Comparison of ENCODE assay signal across 25 cellular contexts in genomic region chr1:232057896-232058274, GRCh38.
"Had no signal": no experiment of that assay in that cellular context is flagged by ENCODE, and none has a peak within 500 bp of the region (broad histone marks: within the 10 kb centered on the region; RNA-seq: fewer than 3 reads in every experiment).

No MANE protein-coding gene starts in this region.

- H3K36me3 Mint-ChIP-seq: mesothelial cell of epicardium, naive B cell had no signal

- H3K4me1 ChIP-seq: gastrocnemius medialis, heart left ventricle, left lung, lower lobe of right lung had no signal

- H3K27ac Mint-ChIP-seq: mesothelial cell of epicardium had no signal

- FAIRE-seq: colon, endometrium, islet of Langerhans, keratinocyte had no signal

- DNase-seq: dermis blood vessel endothelial cell; effector CD4-positive, alpha-beta T cell; effector memory CD4-positive, alpha-beta T cell; erythroblast; esophagus squamous epithelium; foreskin fibroblast; foreskin melanocyte; gastrocnemius medialis; heart left ventricle; hippocampal formation; left cardiac atrium; left lung; left ventricle myocardium superior; lower lobe of right lung; mucosa of descending colon; naive B cell had no signal

- H3K9me3 ChIP-seq: esophagus squamous epithelium, gastrocnemius medialis, left lung, lower lobe of right lung, mucosa of descending colon had no signal

- H3K4me3 Mint-ChIP-seq: mesothelial cell of epicardium, naive B cell had no signal

- H3K27me3 ChIP-seq: dorsolateral prefrontal cortex, esophagus squamous epithelium, gastrocnemius medialis, heart left ventricle, left lung had no signal

- H3K4me1 Mint-ChIP-seq: mesothelial cell of epicardium, naive B cell had no signal

- H3K36me3 ChIP-seq: esophagus squamous epithelium, gastrocnemius medialis, heart left ventricle, left lung, lower lobe of right lung had no signal

- H3K27ac ChIP-seq: coronary artery, dorsolateral prefrontal cortex, epithelial cell of prostate, esophagus squamous epithelium, gastrocnemius medialis, heart left ventricle, left lung, lower lobe of right lung had no signal

- ATAC-seq: esophagus mucosa, gastrocnemius medialis, heart left ventricle, left cardiac atrium, left lung, left ventricle myocardium superior, lower lobe of right lung, mucosa of descending colon had no signal

- H3K4me3 ChIP-seq: coronary artery, dorsolateral prefrontal cortex, esophagus squamous epithelium, gastrocnemius medialis, heart left ventricle, left lung, lower lobe of right lung, mucosa of descending colon had no signal
